ENCODE assay signal across 11 cellular contexts in genomic region chr11:117045196-117045595, GRCh38. TPM values are rescaled to one million over a fixed set of nuclear protein-coding genes. Genes with fewer than 3 reads are reported as not detected.
DNase-seq lines count a peak whose midpoint lies in the region; ATAC-seq and TF ChIP-seq lines count a peak whose summit lies in the region.
"Had no signal": no experiment of that assay in that cellular context is flagged by ENCODE, and none has a peak within 500 bp of the region (broad histone marks: within the 10 kb centered on the region; RNA-seq: fewer than 3 reads in every experiment).

No MANE protein-coding gene starts in this region.

- no peaks in the 10 kb centered on the region for H3K36me3 ChIP-seq in CD4-positive, alpha-beta memory T cell (ENCODE audit: insufficient read depth, low read length)
- no peaks in the 10 kb centered on the region for H3K36me3 ChIP-seq in CD8-positive, alpha-beta T cell (ENCODE audit: insufficient read depth, low read length)
- H3K36me3 ChIP-seq in ascending aorta: no peaks in the 10 kb centered on the region

- intact Hi-C loops in CD4-positive, alpha-beta memory T cell (cut with micrococcal nuclease): no loop called here
- intact Hi-C loops in CD8-positive, alpha-beta T cell (cut with DNase I, micrococcal nuclease): no loop called here
- intact Hi-C loops in ascending aorta (cut with DNase I): no loop called here

- peaks cover 42% of the 10 kb centered on the region for H3K4me1 ChIP-seq in CD4-positive, alpha-beta memory T cell (ENCODE audit: insufficient read depth, low read length)
- H3K4me1 ChIP-seq in CD8-positive, alpha-beta T cell (ENCODE audit: insufficient read depth, low read length): no peaks in the 10 kb centered on the region
- H3K4me1 ChIP-seq in ascending aorta: peaks cover 0 to 8% of the 10 kb centered on the region in 2 donors

- ATAC-seq in esophagus mucosa (peak; percentile 83), GM19397 (IDR thresholded peaks at IDR 0.05; ENCODE audit: unreplicated experiment) (no peak)
- ATAC-seq in CD8-positive, alpha-beta T cell: no peak

- POLR2A ChIA-PET in CD4-positive, alpha-beta memory T cell (lab: Charles Lee; ENCODE audit: partially characterized antibody): interaction anchor here (1.2 kb wide), 1 partner anchor 14 kb away, joined by 4 read pairs; no protein-coding TSS in a partner anchor
- POLR2A ChIA-PET in CD8-positive, alpha-beta T cell (lab: Charles Lee): no interaction called here

- H3K4me3 Mint-ChIP-seq in CD4-positive, alpha-beta memory T cell: peak overlapping the region in 5 of 8 donors; percentile 2 to 44 (median 41)
- H3K4me3 Mint-ChIP-seq in nephron progenitor cell: peak overlapping the region; percentile 71
- no peak overlapping the region for H3K4me3 Mint-ChIP-seq in CD8-positive, alpha-beta T cell
- H3K4me3 Mint-ChIP-seq: activated naive CD8-positive, alpha-beta T cell treated with anti-CD3 and anti-CD28 coated beads, Interleukin-2, amount 10 ng/mL, durations not matched to agents 7 days and 5 days had no signal

- H3K9me3 ChIP-seq in CD4-positive, alpha-beta memory T cell (ENCODE audit: control insufficient read depth in 1 of 2, low read length in 2 of 2): no peaks in the 10 kb centered on the region
- no peaks in the 10 kb centered on the region for H3K9me3 ChIP-seq in CD8-positive, alpha-beta T cell (ENCODE audit: low read length)
- H3K9me3 ChIP-seq in ascending aorta: no peaks in the 10 kb centered on the region

- no peak for DNase-seq in CD4-positive, alpha-beta memory T cell
- peak; percentile 40 for DNase-seq in NCI-H2029 treated with DMSO at 0.1 percent for 48 hours (lab: John Stamatoyannopoulos, UW)
- DNase-seq in nephron progenitor cell: peak; percentile 17
- no peak for DNase-seq in CD8-positive, alpha-beta T cell
- DNase-seq in ascending aorta (ENCODE audit: low spot score in 2 of 2): no peak
- DNase-seq in DMS114 treated with DMSO at 0.1 percent for 48 hours (lab: John Stamatoyannopoulos, UW; ENCODE audit: unreplicated experiment): no peak
- DNase-seq: activated naive CD8-positive, alpha-beta T cell treated with anti-CD3 and anti-CD28 coated beads, Interleukin-2, amount 10 ng/mL, durations not matched to agents 7 days and 5 days had no signal

- peaks cover 0 to 3% (median 0%) of the 10 kb centered on the region in 8 donors for H3K9me3 Mint-ChIP-seq in CD4-positive, alpha-beta memory T cell
- H3K9me3 Mint-ChIP-seq in nephron progenitor cell: no peaks in the 10 kb centered on the region
- no peaks in the 10 kb centered on the region for H3K9me3 Mint-ChIP-seq in CD8-positive, alpha-beta T cell
- H3K9me3 Mint-ChIP-seq: activated naive CD8-positive, alpha-beta T cell treated with anti-CD3 and anti-CD28 coated beads, Interleukin-2, amount 10 ng/mL, durations not matched to agents 7 days and 5 days had no signal

- no peaks in the 10 kb centered on the region for H3K27me3 ChIP-seq in CD4-positive, alpha-beta memory T cell (ENCODE audit: insufficient read depth, low read length)
- H3K27me3 ChIP-seq in CD8-positive, alpha-beta T cell (ENCODE audit: insufficient read depth, low read length): no peaks in the 10 kb centered on the region
- H3K27me3 ChIP-seq in ascending aorta: no peaks in the 10 kb centered on the region

- no peak overlapping the region for H3K27ac ChIP-seq in CD4-positive, alpha-beta memory T cell (ENCODE audit: low read depth, low read length)
- H3K27ac ChIP-seq in CD8-positive, alpha-beta T cell (ENCODE audit: low read depth, low read length): no peak overlapping the region
- no peak overlapping the region for H3K27ac ChIP-seq in ascending aorta
- H3K27ac ChIP-seq: KMS-11, SK-N-MC had no signal

- H3K27ac Mint-ChIP-seq in CD4-positive, alpha-beta memory T cell: peak overlapping the region in 6 of 7 donors; percentile 14 to 75 (median 50)
- H3K27ac Mint-ChIP-seq in nephron progenitor cell: peak overlapping the region; percentile 92
- no peak overlapping the region for H3K27ac Mint-ChIP-seq in CD8-positive, alpha-beta T cell
- H3K27ac Mint-ChIP-seq: activated naive CD8-positive, alpha-beta T cell treated with anti-CD3 and anti-CD28 coated beads, Interleukin-2, amount 10 ng/mL, durations not matched to agents 7 days and 5 days had no signal

- peaks cover 0 to 9% of the 10 kb centered on the region in 2 donors for H3K36me3 Mint-ChIP-seq in CD4-positive, alpha-beta memory T cell
- H3K36me3 Mint-ChIP-seq in nephron progenitor cell (ENCODE audit: low read depth): no peaks in the 10 kb centered on the region
- peaks cover 3% of the 10 kb centered on the region for H3K36me3 Mint-ChIP-seq in CD8-positive, alpha-beta T cell

- no peaks in the 10 kb centered on the region for H3K27me3 Mint-ChIP-seq in CD4-positive, alpha-beta memory T cell
- H3K27me3 Mint-ChIP-seq in nephron progenitor cell (ENCODE audit: low read depth, poor library complexity): no peaks in the 10 kb centered on the region
- no peaks in the 10 kb centered on the region for H3K27me3 Mint-ChIP-seq in CD8-positive, alpha-beta T cell (ENCODE audit: low read depth)
- H3K27me3 Mint-ChIP-seq: activated naive CD8-positive, alpha-beta T cell treated with anti-CD3 and anti-CD28 coated beads, Interleukin-2, amount 10 ng/mL, durations not matched to agents 7 days and 5 days had no signal

- CTCF ChIA-PET in CD4-positive, alpha-beta memory T cell (lab: Charles Lee; ENCODE audit: partially characterized antibody): interaction anchor here (0.6 to 0.8 kb wide), 2 partner anchors 18 to 161 kb away, joined by 3 read pairs; no protein-coding TSS in a partner anchor
- CTCF ChIA-PET in CD8-positive, alpha-beta T cell (lab: Charles Lee): interaction anchor here (1.0 kb wide), 1 partner anchor 10 kb away, joined by 3 read pairs; no protein-coding TSS in a partner anchor

- no peak for TF ChIP-seq CTCF in nephron progenitor cell (IDR thresholded peaks at IDR 0.05)
- TF ChIP-seq CTCF in CD8-positive, alpha-beta T cell (IDR thresholded peaks at IDR 0.05): no peak
- no peak for TF ChIP-seq CTCF in ascending aorta (IDR thresholded peaks at IDR 0.05)

- H3K4me3 ChIP-seq in CD4-positive, alpha-beta memory T cell (ENCODE audit: low read length in 2 of 2): no peak overlapping the region
- no peak overlapping the region for H3K4me3 ChIP-seq in CD8-positive, alpha-beta T cell (ENCODE audit: low read depth, low read length)
- no peak overlapping the region for H3K4me3 ChIP-seq in ascending aorta
- H3K4me3 ChIP-seq: SK-N-MC had no signal

- H3K4me1 Mint-ChIP-seq in CD4-positive, alpha-beta memory T cell: peaks cover 52 to 70% (median 63%) of the 10 kb centered on the region in 4 donors
- peaks cover 40% of the 10 kb centered on the region for H3K4me1 Mint-ChIP-seq in nephron progenitor cell
- peaks cover 71% of the 10 kb centered on the region for H3K4me1 Mint-ChIP-seq in CD8-positive, alpha-beta T cell (ENCODE audit: low read depth)

RNA-seq across cellular contexts. Expression of gene SIK3, which starts 53.0 kb away (rescaled TPM):
- 10 to 100 TPM; 88.4 to 97.5 TPM for total RNA-seq in CD4-positive, alpha-beta memory T cell
- polyA plus RNA-seq in CD4-positive, alpha-beta memory T cell: 10 to 100 TPM in 1 of 2 donors, 1 to 10 TPM in 1; 9.7 to 36.7 TPM
- total RNA-seq in esophagus mucosa (25.2 TPM), ascending aorta (22.5 TPM)
- 100 to 1,000 TPM in 1 of 2 experiments, 10 to 100 TPM in 1; 96.6 to 107 TPM for total RNA-seq in CD8-positive, alpha-beta T cell

Comparison
In these comparisons a context has a peak if more than half of its experiments do, and no peak if none do; other contexts are left out.
1. DNase-seq: peak in NCI-H2029 treated with DMSO at 0.1 percent for 48 hours (single experiment) and nephron progenitor cell (single experiment); none in CD4-positive, alpha-beta memory T cell (0 of 5), CD8-positive, alpha-beta T cell (0 of 7), ascending aorta (0 of 2) and DMS114 treated with DMSO at 0.1 percent for 48 hours (single experiment).